ENCODE assay signal across 8 cellular contexts in the genomic region with DNA sequence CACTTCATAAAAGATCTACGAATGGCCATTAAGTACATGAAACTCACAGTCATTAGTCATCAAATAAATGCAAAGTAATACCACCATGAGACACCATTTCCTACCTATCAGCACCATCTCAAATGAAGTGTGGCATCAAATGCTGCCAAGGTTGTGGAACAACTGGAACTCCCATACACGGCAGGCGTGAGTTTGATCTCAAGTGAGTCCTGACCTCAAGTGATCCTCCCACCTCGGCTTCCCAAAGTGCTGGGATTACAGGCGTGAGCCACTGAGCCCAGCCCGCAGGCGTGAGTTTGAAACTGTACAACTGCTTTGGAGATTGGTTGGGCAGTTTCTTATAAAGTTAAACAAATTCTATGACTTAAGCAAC. TPM values are rescaled to one million over a fixed set of nuclear protein-coding genes. Genes with fewer than 3 reads are reported as not detected.
DNase-seq lines count a peak whose midpoint lies in the region; ATAC-seq, FAIRE-seq and TF ChIP-seq lines count a peak whose summit lies in the region.

No MANE protein-coding gene starts in this region.

- CTCF ChIA-PET in BJ (lab: Yijun Ruan, JAX), result interaction anchor here (1.3 to 6.3 kb wide), 11 partner anchors 9 to 360 kb away, joined by 3 to 99 read pairs (median 5); a partner anchor contains a TSS

- no peak for FAIRE-seq in GM19239 (lab: Jason Lieb, UNC)

- H3K4me1 Mint-ChIP-seq in activated naive CD8-positive, alpha-beta T cell treated with anti-CD3 and anti-CD28 coated beads, Interleukin-2, amount 10 ng/mL, durations not matched to agents 7 days and 5 days, result peaks cover 11% of the 10 kb centered on the region
- H3K4me1 Mint-ChIP-seq in immature natural killer cell, result peaks cover 16 to 20% of the 10 kb centered on the region in 2 donors

- H3K27ac Mint-ChIP-seq in activated naive CD8-positive, alpha-beta T cell treated with anti-CD3 and anti-CD28 coated beads, Interleukin-2, amount 10 ng/mL, durations not matched to agents 7 days and 5 days, result peak overlapping the region; percentile 88
- H3K27ac Mint-ChIP-seq in immature natural killer cell, result peak overlapping the region; percentile 65 to 94 (median 90)

- peak overlapping the region; percentile 51 for H3K4me3 ChIP-seq in BJ (ENCODE audit: low read depth, low read length)

- no peak for TF ChIP-seq CTCF in BJ (IDR thresholded peaks at IDR 0.05; ENCODE audit: insufficient read depth, low read depth, low read length)

- H3K27me3 Mint-ChIP-seq in activated naive CD8-positive, alpha-beta T cell treated with anti-CD3 and anti-CD28 coated beads, Interleukin-2, amount 10 ng/mL, durations not matched to agents 7 days and 5 days, result no peaks in the 10 kb centered on the region
- peaks cover 0 to 3% (median 0%) of the 10 kb centered on the region in 3 donors for H3K27me3 Mint-ChIP-seq in immature natural killer cell (ENCODE audit: low read depth in 3 of 3)

- H3K36me3 ChIP-seq in BJ (ENCODE audit: control insufficient read depth, insufficient read depth, low read length), result no peaks in the 10 kb centered on the region

- peak; percentile 11 for ATAC-seq in GM21723 (IDR thresholded peaks at IDR 0.05; ENCODE audit: unreplicated experiment)
- peak; percentile 13 for ATAC-seq in activated naive CD8-positive, alpha-beta T cell treated with anti-CD3 and anti-CD28 coated beads, Interleukin-2, amount 10 ng/mL, durations not matched to agents 7 days and 5 days (ENCODE audit: low read depth)

- no peaks in the 10 kb centered on the region for H3K36me3 Mint-ChIP-seq in activated naive CD8-positive, alpha-beta T cell treated with anti-CD3 and anti-CD28 coated beads, Interleukin-2, amount 10 ng/mL, durations not matched to agents 7 days and 5 days
- H3K36me3 Mint-ChIP-seq in immature natural killer cell, result no peaks in the 10 kb centered on the region

- no peaks in the 10 kb centered on the region for H3K9me3 Mint-ChIP-seq in activated naive CD8-positive, alpha-beta T cell treated with anti-CD3 and anti-CD28 coated beads, Interleukin-2, amount 10 ng/mL, durations not matched to agents 7 days and 5 days
- no peaks in the 10 kb centered on the region for H3K9me3 Mint-ChIP-seq in immature natural killer cell

- H3K27me3 ChIP-seq in BJ (ENCODE audit: control insufficient read depth, insufficient read depth, low read length), result no peaks in the 10 kb centered on the region; the same call in 1 of the 2 replicates

- POLR2A ChIA-PET in BJ (lab: Charles Lee), result no interaction called here
- POLR2A ChIA-PET in activated naive CD8-positive, alpha-beta T cell treated with anti-CD3 and anti-CD28 coated beads, Interleukin-2, amount 10 ng/mL, durations not matched to agents 7 days and 5 days (lab: Charles Lee), result interaction anchor here (0.8 to 3.8 kb wide), 13 partner anchors 23 to 436 kb away, joined by 3 to 59 read pairs (median 8); a partner anchor contains a TSS

- H3K4me3 Mint-ChIP-seq in activated naive CD8-positive, alpha-beta T cell treated with anti-CD3 and anti-CD28 coated beads, Interleukin-2, amount 10 ng/mL, durations not matched to agents 7 days and 5 days, result peak overlapping the region; percentile 79
- H3K4me3 Mint-ChIP-seq in immature natural killer cell, result peak overlapping the region; percentile 91 to 97 (median 94)

- DNase-seq in BJ (ENCODE audit: low read depth) (no peak), NCI-H69 (lab: John Stamatoyannopoulos, UW) (peak; percentile 13), immature natural killer cell (no peak), GM19239 (ENCODE audit: insufficient read length, low spot score) (no peak), NCI-H446 (lab: John Stamatoyannopoulos, UW) (no peak)
- peak; percentile 42 for DNase-seq in activated naive CD8-positive, alpha-beta T cell treated with anti-CD3 and anti-CD28 coated beads, Interleukin-2, amount 10 ng/mL, durations not matched to agents 7 days and 5 days
- DNase-seq in stimulated activated CD4-positive, alpha-beta T cell treated with anti-CD3 and anti-CD28 coated beads, TNF-alpha, amount 100 ng/mL, for 24 hours (ENCODE audit: low read depth in 3 of 3), result peak; percentile 8 to 12 (median 10)

RNA-seq across cellular contexts. Expression of a gene that starts 28.8 kb away (rescaled TPM):
- polyA plus RNA-seq in BJ (2011; rRNA removed) (9.8 and 16.0 TPM in 2 replicates), immature natural killer cell (1 to 10 TPM; 5.3 to 8.2 (median 5.4) TPM)
- 9.4 and 10.1 TPM in 2 replicates for polyA minus RNA-seq in BJ (2011; rRNA and poly(A)+ RNA removed)
- total RNA-seq in activated naive CD8-positive, alpha-beta T cell treated with anti-CD3 and anti-CD28 coated beads, Interleukin-2, amount 10 ng/mL, durations not matched to agents 7 days and 5 days, result 1 to 10 TPM; 4.1 to 4.9 TPM

RNA-seq across cellular contexts. Expression of a gene that starts 31.2 kb away (rescaled TPM):
- polyA plus RNA-seq in BJ (2011; rRNA removed) (0.13 and 0.32 TPM in 2 replicates), immature natural killer cell (100 to 1,000 TPM in 1 of 3 donors, 10 to 100 TPM in 2; 10.9 to 120 (median 36.7) TPM)
- 0.19 and 0.31 TPM in 2 replicates for polyA minus RNA-seq in BJ (2011; rRNA and poly(A)+ RNA removed)
- total RNA-seq in activated naive CD8-positive, alpha-beta T cell treated with anti-CD3 and anti-CD28 coated beads, Interleukin-2, amount 10 ng/mL, durations not matched to agents 7 days and 5 days, result 100 to 1,000 TPM; 163 to 170 TPM

Comparison
In these comparisons a context has a peak if more than half of its experiments do, and no peak if none do; other contexts are left out.
1. DNase-seq: peak in NCI-H69 (single experiment), activated naive CD8-positive, alpha-beta T cell treated with anti-CD3 and anti-CD28 coated beads, Interleukin-2, amount 10 ng/mL, durations not matched to agents 7 days and 5 days (single experiment) and stimulated activated CD4-positive, alpha-beta T cell treated with anti-CD3 and anti-CD28 coated beads, TNF-alpha, amount 100 ng/mL, for 24 hours (3 of 3); none in BJ (single experiment), immature natural killer cell (0 of 3), GM19239 (single experiment) and NCI-H446 (0 of 2).